Comparison of ENCODE assay signal across 1 cellular context in the genomic region with DNA sequence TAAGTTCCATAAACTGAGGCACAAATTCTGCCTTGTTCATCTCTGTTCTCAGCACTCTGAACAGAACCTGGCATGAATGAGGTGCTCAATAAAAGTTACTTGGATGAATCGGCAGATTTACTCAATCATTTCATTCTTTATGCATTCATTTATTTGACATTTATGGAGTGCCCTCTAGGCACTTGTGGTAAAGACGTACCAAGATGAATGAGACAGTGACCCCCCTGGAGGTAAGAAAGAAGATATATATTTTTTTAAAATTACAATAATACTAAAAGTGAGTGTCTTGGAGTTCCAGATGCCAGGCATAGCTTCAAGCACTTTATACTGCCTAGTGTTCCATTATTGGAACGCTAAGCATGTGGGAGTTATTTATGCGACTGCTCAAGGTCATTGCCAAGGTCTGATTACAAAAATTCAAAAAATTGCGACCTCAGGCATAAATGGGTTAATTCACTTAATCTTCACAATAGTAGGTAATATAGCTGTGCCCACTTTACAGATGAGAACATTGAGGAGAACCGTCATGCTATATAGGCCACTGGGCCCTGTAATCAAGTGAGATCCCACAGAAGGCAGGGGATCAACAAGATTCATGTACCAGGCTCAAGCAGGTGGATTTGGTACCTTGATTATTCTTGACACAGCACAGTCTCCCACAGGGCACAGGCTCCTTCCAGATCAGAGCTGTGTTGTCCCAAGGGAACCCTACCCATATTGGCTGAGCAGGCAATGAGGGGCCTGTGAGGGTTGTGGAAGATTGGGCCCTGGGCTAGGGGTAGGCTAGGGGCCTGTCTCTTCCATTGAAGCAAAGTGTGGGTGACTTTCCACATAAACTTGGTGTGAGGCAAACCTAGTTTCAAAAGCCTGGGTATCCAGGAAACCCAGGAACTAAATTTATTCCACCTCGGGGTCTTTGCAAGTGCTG.
TF ChIP-seq lines count a peak whose summit lies in the region.

No MANE protein-coding gene starts in this region.

TF ChIP-seq in K562, 482 proteins besides CTCF, POLR2A, EP300 and RAD21 (continues in another document):
- TF ChIP-seq FOXM1 (IDR thresholded peaks at IDR 0.05; ENCODE audit: low read depth): no peak; the same call in 1 of the 2 replicates
- no peak for TF ChIP-seq FOXM1 (CRISPR knock-in tag; IDR thresholded peaks at IDR 0.05; ENCODE audit: low read depth)
- no peak for TF ChIP-seq SMARCB1 (IDR thresholded peaks at IDR 0.05; ENCODE audit: insufficient read length, low read depth)
- no peak for TF ChIP-seq ZNF133 (CRISPR knock-in tag; IDR thresholded peaks at IDR 0.05)
- TF ChIP-seq MYNN (IDR thresholded peaks at IDR 0.05): no peak
- TF ChIP-seq MYNN (CRISPR knock-in tag; IDR thresholded peaks at IDR 0.05): no peak
- no peak for TF ChIP-seq ATF6 (CRISPR knock-in tag; IDR thresholded peaks at IDR 0.05)
- TF ChIP-seq ZBTB7A (IDR thresholded peaks at IDR 0.05; ENCODE audit: borderline replicate concordance, control insufficient read depth, low read depth, low read length): no peak
- no peak for TF ChIP-seq KLF10 (CRISPR knock-in tag; IDR thresholded peaks at IDR 0.05)
- no peak for TF ChIP-seq BHLHE40 (IDR thresholded peaks at IDR 0.05; ENCODE audit: low read length)
- no peak for TF ChIP-seq AFF4 (CRISPR knock-in tag; IDR thresholded peaks at IDR 0.05)
- TF ChIP-seq NR2F6 (CRISPR knock-in tag; IDR thresholded peaks at IDR 0.05): no peak
- no peak for TF ChIP-seq BCLAF1 (IDR thresholded peaks at IDR 0.05; ENCODE audit: borderline replicate concordance in 1 of 2, control insufficient read depth in 1 of 2, low read depth in 2 of 2, low read length in 1 of 2)
- 0 out of 4 replicates have a peak, but pooled peaks of 1 of the 2 experiments have one; percentile 21 for TF ChIP-seq MAZ (CRISPR knock-in tag; conservative IDR thresholded peaks at IDR 0.05 in 1 of 2, IDR thresholded peaks at IDR 0.05 in 1 of 2)
- no peak for TF ChIP-seq TARDBP (IDR thresholded peaks at IDR 0.05)
- TF ChIP-seq KAT2B (IDR thresholded peaks at IDR 0.05; ENCODE audit: low read depth, low read length): no peak
- TF ChIP-seq RNF2 (IDR thresholded peaks at IDR 0.05): no peak
- TF ChIP-seq ZNF232 (CRISPR knock-in tag; IDR thresholded peaks at IDR 0.05): no peak
- no peak for TF ChIP-seq PTRF (tag; IDR thresholded peaks at IDR 0.05)
- TF ChIP-seq TBL1XR1 (IDR thresholded peaks at IDR 0.05; ENCODE audit: low read length in 2 of 2): no peak
- no peak for TF ChIP-seq ZEB2 (IDR thresholded peaks at IDR 0.05)
- no peak for TF ChIP-seq SMARCE1 (IDR thresholded peaks at IDR 0.05)
- TF ChIP-seq ETV5 (CRISPR knock-in tag; IDR thresholded peaks at IDR 0.05; ENCODE audit: low read depth): no peak
- TF ChIP-seq CBX5 (IDR thresholded peaks at IDR 0.05; ENCODE audit: borderline replicate concordance, low read depth): no peak
- no peak for TF ChIP-seq NCOA6 (IDR thresholded peaks at IDR 0.05)
- TF ChIP-seq ATF7 (IDR thresholded peaks at IDR 0.05): no peak
- TF ChIP-seq ZNF583 (CRISPR knock-in tag; IDR thresholded peaks at IDR 0.05): no peak
- no peak for TF ChIP-seq ZNF212 (CRISPR knock-in tag; IDR thresholded peaks at IDR 0.05)
- no peak for TF ChIP-seq ZFP91 (CRISPR knock-in tag; IDR thresholded peaks at IDR 0.05)
- no peak for TF ChIP-seq GATAD2B (IDR thresholded peaks at IDR 0.05; ENCODE audit: borderline replicate concordance)
- no peak for TF ChIP-seq RHOXF2B (CRISPR knock-in tag; conservative IDR thresholded peaks at IDR 0.05)
- TF ChIP-seq TRIM28 (IDR thresholded peaks at IDR 0.05): no peak
- peak; percentile 63; the same call in 1 of the 2 replicates for TF ChIP-seq SMARCA5 (IDR thresholded peaks at IDR 0.05)
- TF ChIP-seq RAD51 (IDR thresholded peaks at IDR 0.05; ENCODE audit: borderline replicate concordance, low read depth): no peak
- TF ChIP-seq MGA (IDR thresholded peaks at IDR 0.05): no peak
